1 cellular context compared by ENCODE assay signal in genomic region chr15:30904812-30905211, GRCh38.
TF ChIP-seq lines count a peak whose summit lies in the region.

No MANE protein-coding gene starts in this region.

TF ChIP-seq in K562, 482 proteins besides CTCF, POLR2A, EP300 and RAD21:
- TF ChIP-seq MGA (IDR thresholded peaks at IDR 0.05) (0 out of 2 replicates have a peak, but pooled peaks have one; percentile 11), RFX5 (IDR thresholded peaks at IDR 0.05; ENCODE audit: low read depth, low read length) (no peak), ZNF24 (IDR thresholded peaks at IDR 0.05) (no peak), MAFG (tag; conservative IDR thresholded peaks at IDR 0.05) (peak; percentile 60), ZFX (CRISPR knock-in tag; IDR thresholded peaks at IDR 0.05) (no peak), BCLAF1 (IDR thresholded peaks at IDR 0.05; ENCODE audit: borderline replicate concordance in 1 of 2, control insufficient read depth in 1 of 2, low read depth in 2 of 2, low read length in 1 of 2) (no peak), RFX7 (CRISPR knock-in tag; IDR thresholded peaks at IDR 0.05) (no peak), JUN (IDR thresholded peaks at IDR 0.05; ENCODE audit: borderline replicate concordance, low read depth, low read length) (no peak), JUN (CRISPR knock-in tag; IDR thresholded peaks at IDR 0.05; ENCODE audit: borderline replicate concordance) (no peak), ZNF589 (CRISPR knock-in tag; IDR thresholded peaks at IDR 0.05; ENCODE audit: low read depth) (no peak), ZNF408 (CRISPR knock-in tag; IDR thresholded peaks at IDR 0.05; ENCODE audit: low read depth) (no peak), ZNF316 (IDR thresholded peaks at IDR 0.05) (peak; percentile 74), ELK1 (CRISPR knock-in tag; IDR thresholded peaks at IDR 0.05) (no peak), ZNF764 (CRISPR knock-in tag; IDR thresholded peaks at IDR 0.05; ENCODE audit: low read depth) (no peak), ZBTB17 (CRISPR knock-in tag; IDR thresholded peaks at IDR 0.05) (no peak), NFE2 (IDR thresholded peaks at IDR 0.05; ENCODE audit: low read depth) (peak; percentile 82), SMAD1 (IDR thresholded peaks at IDR 0.05; ENCODE audit: low read depth, low read length, partially characterized antibody) (no peak), C11orf30 (IDR thresholded peaks at IDR 0.05; ENCODE audit: low read depth) (peak; percentile 56), MAFF (IDR thresholded peaks at IDR 0.05; ENCODE audit: low read length) (peak; percentile 56; the same call in 1 of the 2 replicates), ZNF609 (CRISPR knock-in tag; IDR thresholded peaks at IDR 0.05; ENCODE audit: borderline replicate concordance) (no peak), ZNF778 (CRISPR knock-in tag; IDR thresholded peaks at IDR 0.05) (no peak), CCNT2 (IDR thresholded peaks at IDR 0.05; ENCODE audit: borderline replicate concordance, extremely low read depth, insufficient read length, low read depth, low read length) (no peak), BRF1 (IDR thresholded peaks at IDR 0.05; ENCODE audit: borderline replicate concordance, extremely low read depth, insufficient read length) (no peak), NELFE (IDR thresholded peaks at IDR 0.05; ENCODE audit: insufficient read depth, insufficient read length) (no peak), MAFK (IDR thresholded peaks at IDR 0.05; ENCODE audit: low read length) (peak; percentile 10; the same call in 1 of the 2 replicates)
